1 cellular context compared by ENCODE assay signal in the genomic region with DNA sequence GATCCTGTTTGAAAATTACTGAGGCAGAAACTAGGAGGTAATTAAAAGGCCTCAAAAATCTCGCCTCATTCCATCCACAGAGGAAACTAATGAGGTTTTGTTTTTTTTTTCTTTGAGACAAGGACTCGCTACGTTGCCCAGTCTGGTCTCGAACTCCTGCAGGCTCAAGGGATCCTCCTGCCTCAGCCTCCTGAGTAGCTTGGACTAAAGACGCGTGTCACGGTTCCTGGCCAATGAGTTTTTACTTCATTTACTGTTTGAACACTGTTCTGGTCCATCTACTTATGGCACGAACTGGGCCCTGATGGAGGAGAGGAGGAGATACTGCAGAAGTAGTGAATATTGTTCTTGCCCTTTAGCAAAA.
TF ChIP-seq lines count a peak whose summit lies in the region.

No MANE protein-coding gene starts in this region.

TF ChIP-seq in A549, 52 proteins besides CTCF, POLR2A, EP300 and RAD21:
- TF ChIP-seq, protein P1, sequence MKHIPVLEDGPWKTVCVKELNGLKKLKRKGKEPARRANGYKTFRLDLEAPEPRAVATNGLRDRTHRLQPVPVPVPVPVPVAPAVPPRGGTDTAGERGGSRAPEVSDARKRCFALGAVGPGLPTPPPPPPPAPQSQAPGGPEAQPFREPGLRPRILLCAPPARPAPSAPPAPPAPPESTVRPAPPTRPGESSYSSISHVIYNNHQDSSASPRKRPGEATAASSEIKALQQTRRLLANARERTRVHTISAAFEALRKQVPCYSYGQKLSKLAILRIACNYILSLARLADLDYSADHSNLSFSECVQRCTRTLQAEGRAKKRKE (CRISPR knock-in tag; IDR thresholded peaks at IDR 0.05; ENCODE audit: low read depth): no peak
- TF ChIP-seq POLR2AphosphoS2 (conservative IDR thresholded peaks at IDR 0.05; ENCODE audit: low read length) (no peak), FOXS1 (CRISPR knock-in tag; IDR thresholded peaks at IDR 0.05) (no peak), GATA3 (IDR thresholded peaks at IDR 0.05; ENCODE audit: borderline replicate concordance) (no peak), REST (IDR thresholded peaks at IDR 0.05) (no peak), HEYL (CRISPR knock-in tag; IDR thresholded peaks at IDR 0.05) (no peak), CEBPB (IDR thresholded peaks at IDR 0.05) (no peak), KDM5A (IDR thresholded peaks at IDR 0.05) (no peak), ZNF302 (CRISPR knock-in tag; IDR thresholded peaks at IDR 0.05) (no peak), FOSB (CRISPR knock-in tag; IDR thresholded peaks at IDR 0.05) (no peak), TP53 (CRISPR knock-in tag; IDR thresholded peaks at IDR 0.05) (no peak), JUNB (IDR thresholded peaks at IDR 0.05) (no peak), ELK1 (IDR thresholded peaks at IDR 0.05; ENCODE audit: low read depth, low read length) (no peak), EHMT2 (IDR thresholded peaks at IDR 0.05; ENCODE audit: low read depth) (no peak)
